In genomic region chr11:65485820-65486219, GRCh38 we compare ENCODE assay signal across 10 cellular contexts. TPM values are rescaled to one million over a fixed set of nuclear protein-coding genes. Genes with fewer than 3 reads are reported as not detected.
A peak's percentile ranks its signal among the peaks of the same experiment; 100 is the strongest.
DNase-seq lines count a peak whose midpoint lies in the region; ATAC-seq and TF ChIP-seq lines count a peak whose summit lies in the region.
"Had no signal": no experiment of that assay in that cellular context is flagged by ENCODE, and none has a peak within 500 bp of the region (broad histone marks: within the 10 kb centered on the region; RNA-seq: fewer than 3 reads in every experiment).

No MANE protein-coding gene starts in this region.

- DNase-seq in NCI-H69 (lab: John Stamatoyannopoulos, UW) (peak; percentile 55), dorsolateral prefrontal cortex (peak in 1 of 10 donors; percentile 26), thyroid gland (peak; percentile 23 to 33), dedifferentiated amniotic fluid mesenchymal stem cell (ENCODE audit: extremely low spot score) (no peak), kidney glomerular epithelial cell (lab: John Stamatoyannopoulos, UW) (no peak), hepatic stellate cell (ENCODE audit: low spot score) (no peak)
- DNase-seq: activated naive CD8-positive, alpha-beta T cell treated with anti-CD3 and anti-CD28 coated beads, Interleukin-2, amount 10 ng/mL, durations not matched to agents 7 days and 5 days; GF-D8 had no signal

- H3K9me3 Mint-ChIP-seq in stimulated activated memory B cell treated with anti-CD40 and anti-IgM and Interleukin-4, amounts not matched to agents 10 μg/mL and 1 μg/mL and 100 μg/mL, for 72 hours: no peaks in the 10 kb centered on the region
- H3K9me3 Mint-ChIP-seq: activated naive CD8-positive, alpha-beta T cell treated with anti-CD3 and anti-CD28 coated beads, Interleukin-2, amount 10 ng/mL, durations not matched to agents 7 days and 5 days had no signal

- H3K4me3 Mint-ChIP-seq in stimulated activated memory B cell treated with anti-CD40 and anti-IgM and Interleukin-4, amounts not matched to agents 10 μg/mL and 1 μg/mL and 100 μg/mL, for 72 hours: no peak overlapping the region
- H3K4me3 Mint-ChIP-seq: activated naive CD8-positive, alpha-beta T cell treated with anti-CD3 and anti-CD28 coated beads, Interleukin-2, amount 10 ng/mL, durations not matched to agents 7 days and 5 days had no signal

- intact Hi-C loops in dorsolateral prefrontal cortex (cut with DNase I): no loop called here
- intact Hi-C loops in thyroid gland (cut with DNase I): no loop called here

- TF ChIP-seq POLR2A in thyroid gland (IDR thresholded peaks at IDR 0.05): no peak

- H3K27ac Mint-ChIP-seq in stimulated activated memory B cell treated with anti-CD40 and anti-IgM and Interleukin-4, amounts not matched to agents 10 μg/mL and 1 μg/mL and 100 μg/mL, for 72 hours: no peak overlapping the region
- H3K27ac Mint-ChIP-seq: activated naive CD8-positive, alpha-beta T cell treated with anti-CD3 and anti-CD28 coated beads, Interleukin-2, amount 10 ng/mL, durations not matched to agents 7 days and 5 days had no signal

- WGBS in thyroid gland, 2 donors: 46 to 49% methylated on average over 5 of the region's 5 CpGs

- peaks cover 69% of the 10 kb centered on the region for H3K4me1 ChIP-seq in muscle layer of colon (ENCODE audit: insufficient read depth, low read length)
- H3K4me1 ChIP-seq in thyroid gland: peaks cover 52 to 65% of the 10 kb centered on the region in 2 donors

- peaks cover 35% of the 10 kb centered on the region for H3K4me1 Mint-ChIP-seq in stimulated activated memory B cell treated with anti-CD40 and anti-IgM and Interleukin-4, amounts not matched to agents 10 μg/mL and 1 μg/mL and 100 μg/mL, for 72 hours

- H3K27me3 ChIP-seq in dorsolateral prefrontal cortex: no peaks in the 10 kb centered on the region
- no peaks in the 10 kb centered on the region for H3K27me3 ChIP-seq in muscle layer of colon (ENCODE audit: control insufficient read depth in 1 of 2, insufficient read depth in 2 of 2, low read length in 2 of 2)
- no peaks in the 10 kb centered on the region for H3K27me3 ChIP-seq in thyroid gland

- H3K4me3 ChIP-seq in dorsolateral prefrontal cortex (peak overlapping the region in 3 of 59 donors; percentile 0 to 24 (median 17)), muscle layer of colon (ENCODE audit: low read depth in 1 of 2, low read length in 2 of 2) (no peak overlapping the region), thyroid gland (replicated peaks in 1 of 3) (no peak overlapping the region)

- no peaks in the 10 kb centered on the region for H3K9me3 ChIP-seq in muscle layer of colon (ENCODE audit: low read length)
- H3K9me3 ChIP-seq in thyroid gland: no peaks in the 10 kb centered on the region

- no peaks in the 10 kb centered on the region for H3K36me3 ChIP-seq in muscle layer of colon (ENCODE audit: insufficient read depth, low read length)
- H3K36me3 ChIP-seq in thyroid gland: no peaks in the 10 kb centered on the region

- TF ChIP-seq CTCF in dorsolateral prefrontal cortex (IDR thresholded peaks at IDR 0.05 in 54 of 56, conservative IDR thresholded peaks at IDR 0.05 in 2 of 56; ENCODE audit: low read depth in 1 of 56, partially characterized antibody in 56 of 56): peak in 1 of 56 donors; percentile 1
- TF ChIP-seq CTCF in thyroid gland (IDR thresholded peaks at IDR 0.05): no peak

- no peaks in the 10 kb centered on the region for H3K27me3 Mint-ChIP-seq in stimulated activated memory B cell treated with anti-CD40 and anti-IgM and Interleukin-4, amounts not matched to agents 10 μg/mL and 1 μg/mL and 100 μg/mL, for 72 hours

- no peaks in the 10 kb centered on the region for H3K36me3 Mint-ChIP-seq in stimulated activated memory B cell treated with anti-CD40 and anti-IgM and Interleukin-4, amounts not matched to agents 10 μg/mL and 1 μg/mL and 100 μg/mL, for 72 hours
- H3K36me3 Mint-ChIP-seq: activated naive CD8-positive, alpha-beta T cell treated with anti-CD3 and anti-CD28 coated beads, Interleukin-2, amount 10 ng/mL, durations not matched to agents 7 days and 5 days had no signal

- no peak overlapping the region for H3K9ac ChIP-seq in muscle layer of colon (ENCODE audit: low read length)

- no peak for ATAC-seq in stimulated activated memory B cell treated with anti-CD40 and anti-IgM and Interleukin-4, amounts not matched to agents 10 μg/mL and 1 μg/mL and 100 μg/mL, for 72 hours

- peak overlapping the region; percentile 98 to 100 (median 100) for H3K27ac ChIP-seq in dorsolateral prefrontal cortex
- H3K27ac ChIP-seq in muscle layer of colon (ENCODE audit: low read depth, low read length): peak overlapping the region; percentile 87
- peak overlapping the region; percentile 97 to 99 (median 98) for H3K27ac ChIP-seq in thyroid gland

RNA-seq across cellular contexts. Expression of gene MALAT1, which starts 13.0 kb away (rescaled TPM):
- over 10,000 TPM in 119 of 120 experiments, 1,000 to 10,000 TPM in 1; 7,808 to 28,438 (median 16,246) TPM for total RNA-seq in dorsolateral prefrontal cortex
- over 10,000 TPM; 20,994 to 36,233 (median 26,043) TPM for total RNA-seq in thyroid gland

RNA-seq across cellular contexts. Expression of gene SCYL1, which starts 39.1 kb away (rescaled TPM):
- total RNA-seq in dorsolateral prefrontal cortex: 100 to 1,000 TPM in 34 of 120 experiments, 10 to 100 TPM in 86; 71.5 to 120 (median 93.9) TPM
- 100 to 1,000 TPM in 3 of 4 donors, 10 to 100 TPM in 1; 99.8 to 122 (median 116) TPM for total RNA-seq in thyroid gland

Comparison
In these comparisons a context has a peak if more than half of its experiments do, and no peak if none do; other contexts are left out.
1. DNase-seq: peak in NCI-H69 (single experiment) and thyroid gland (2 of 2); none in dedifferentiated amniotic fluid mesenchymal stem cell (single experiment), kidney glomerular epithelial cell (single experiment) and hepatic stellate cell (single experiment).
2. Peak in every context shown above with its lines, with median percentiles within 50 percentile points of each other: H3K27ac ChIP-seq.